20 cellular contexts compared by ENCODE assay signal in genomic region chr6:152348116-152348515, GRCh38.
"Had no signal": no experiment of that assay in that cellular context is flagged by ENCODE, and none has a peak within 500 bp of the region (broad histone marks: within the 10 kb centered on the region; RNA-seq: fewer than 3 reads in every experiment).

No MANE protein-coding gene starts in this region.

- H3K9me3 Mint-ChIP-seq: naive thymus-derived CD4-positive, alpha-beta T cell; stimulated activated effector memory CD8-positive, alpha-beta T cell treated with anti-CD3 and anti-CD28 coated beads, Interleukin-12 subunit alpha, Interleukin-12 subunit beta, amount 100 ng/mL, for 72 hours had no signal

- DNase-seq: effector CD4-positive, alpha-beta T cell; endodermal cell; heart right ventricle; hypothalamus; islet precursor cell; mammary epithelial cell; naive thymus-derived CD4-positive, alpha-beta T cell; nephron progenitor cell; psoas muscle; retina; right lobe of liver; stimulated activated CD4-positive, alpha-beta T cell treated with anti-CD3 and anti-CD28 coated beads, Interleukin-4, amount 100 ng/mL, for 1 hour; stimulated activated CD8-positive, alpha-beta memory T cell treated with anti-CD3 and anti-CD28 coated beads, Interleukin-4, amount 100 ng/mL, for 48 hours; stimulated activated naive CD8-positive, alpha-beta T cell treated with anti-CD3 and anti-CD28 coated beads, Interleukin-15, Interleukin-2, amounts not matched to agents 100 U/mL and 50 U/mL, for 24 hours; thyroid gland; upper lobe of left lung; uterus had no signal

- H3K9me3 ChIP-seq: heart right ventricle, psoas muscle, right lobe of liver, suprapubic skin, thyroid gland, upper lobe of left lung, uterus had no signal

- H3K4me1 ChIP-seq: right lobe of liver, suprapubic skin, thyroid gland, upper lobe of left lung, uterus had no signal

- H3K36me3 Mint-ChIP-seq: naive thymus-derived CD4-positive, alpha-beta T cell had no signal

- H3K27ac Mint-ChIP-seq: endodermal cell; naive thymus-derived CD4-positive, alpha-beta T cell; nephron progenitor cell; stimulated activated effector memory CD8-positive, alpha-beta T cell treated with anti-CD3 and anti-CD28 coated beads, Interleukin-12 subunit alpha, Interleukin-12 subunit beta, amount 100 ng/mL, for 72 hours had no signal

- H3K27me3 Mint-ChIP-seq: naive thymus-derived CD4-positive, alpha-beta T cell had no signal

- H3K27ac ChIP-seq: heart right ventricle, psoas muscle, right lobe of liver, suprapubic skin, thyroid gland, upper lobe of left lung, uterus had no signal

- H3K4me3 ChIP-seq: heart right ventricle, psoas muscle, right lobe of liver, suprapubic skin, thyroid gland, upper lobe of left lung, uterus had no signal

- H3K4me3 Mint-ChIP-seq: endodermal cell; naive thymus-derived CD4-positive, alpha-beta T cell; nephron progenitor cell; stimulated activated effector memory CD8-positive, alpha-beta T cell treated with anti-CD3 and anti-CD28 coated beads, Interleukin-12 subunit alpha, Interleukin-12 subunit beta, amount 100 ng/mL, for 72 hours had no signal

- H3K4me1 Mint-ChIP-seq: endodermal cell; naive thymus-derived CD4-positive, alpha-beta T cell; stimulated activated effector memory CD8-positive, alpha-beta T cell treated with anti-CD3 and anti-CD28 coated beads, Interleukin-12 subunit alpha, Interleukin-12 subunit beta, amount 100 ng/mL, for 72 hours had no signal

- ATAC-seq: heart right ventricle; left lobe of liver; naive thymus-derived CD4-positive, alpha-beta T cell; psoas muscle; right lobe of liver; stimulated activated effector memory CD8-positive, alpha-beta T cell treated with anti-CD3 and anti-CD28 coated beads, Interleukin-12 subunit alpha, Interleukin-12 subunit beta, amount 100 ng/mL, for 72 hours; stimulated activated naive CD8-positive, alpha-beta T cell treated with anti-CD3 and anti-CD28 coated beads, Interleukin-15, Interleukin-2, amounts not matched to agents 100 U/mL and 50 U/mL, for 24 hours had no signal

- H3K27me3 ChIP-seq: heart right ventricle, right lobe of liver, suprapubic skin, thyroid gland, upper lobe of left lung, uterus had no signal

- H3K36me3 ChIP-seq: right lobe of liver had no signal
